13 cellular contexts compared by ENCODE assay signal in the genomic region with DNA sequence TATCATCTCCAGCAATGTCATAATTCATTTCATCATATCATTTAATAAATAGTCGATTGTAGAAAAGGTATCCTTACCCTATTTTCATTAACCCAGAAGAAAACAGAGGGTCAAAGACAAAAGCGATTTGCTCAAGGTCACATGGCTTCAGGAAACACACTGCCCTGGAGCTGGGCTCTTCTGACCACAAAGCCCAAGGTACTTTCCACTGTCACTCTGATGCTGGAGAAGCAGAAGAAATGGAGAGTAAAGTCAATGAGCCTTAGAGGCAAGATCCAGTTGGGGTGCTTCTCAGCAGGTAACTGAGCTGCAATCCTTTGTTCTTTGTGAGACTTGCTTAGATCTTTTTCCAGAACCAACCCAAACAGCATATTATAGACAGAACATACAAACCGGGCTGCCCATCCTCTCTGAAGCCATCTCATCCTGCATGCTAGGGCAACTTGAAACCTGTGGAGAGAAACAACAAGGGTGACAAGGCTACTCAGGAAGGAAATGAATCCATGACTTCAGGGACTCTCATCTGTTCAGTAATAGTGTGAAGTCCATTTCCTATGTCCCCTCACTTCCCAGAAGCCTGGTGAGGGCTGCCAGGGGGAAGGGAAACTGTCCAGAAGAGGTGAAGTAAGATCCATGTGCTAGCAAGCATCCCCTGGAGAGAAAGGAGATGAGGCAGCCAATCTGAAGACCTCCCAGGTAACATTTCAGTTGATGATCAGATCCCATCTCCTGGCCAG.
DNase-seq lines count a peak whose midpoint lies in the region; ATAC-seq and TF ChIP-seq lines count a peak whose summit lies in the region.
"Had no signal": no experiment of that assay in that cellular context is flagged by ENCODE, and none has a peak within 500 bp of the region (broad histone marks: within the 10 kb centered on the region; RNA-seq: fewer than 3 reads in every experiment).

No MANE protein-coding gene starts in this region.

- H3K36me3 Mint-ChIP-seq in MCF 10A (ENCODE audit: insufficient read depth, unreplicated experiment), result peaks cover 6% of the 10 kb centered on the region

- H3K9ac ChIP-seq in muscle layer of colon (ENCODE audit: low read length), result no peak overlapping the region

- BruUV-seq in MCF 10A (replicated peaks; lab: Mats Ljungman, UMichigan), result no TSS peak

- no peaks in the 10 kb centered on the region for H3K27me3 ChIP-seq in muscle layer of colon (ENCODE audit: control insufficient read depth in 1 of 2, insufficient read depth in 2 of 2, low read length in 2 of 2)

- no peaks in the 10 kb centered on the region for H3K9me3 Mint-ChIP-seq in MCF 10A (ENCODE audit: unreplicated experiment)

- CTCF ChIA-PET in MCF 10A (lab: Yijun Ruan, JAX), result no interaction called here

- H3K4me1 ChIP-seq in muscle layer of colon (ENCODE audit: insufficient read depth, low read length), result peaks cover 10% of the 10 kb centered on the region

- peak overlapping the region; percentile 28 for H3K27ac ChIP-seq in muscle layer of colon (ENCODE audit: low read depth, low read length)

- H3K4me3 Mint-ChIP-seq in MCF 10A (ENCODE audit: unreplicated experiment), result no peak overlapping the region

- DNase-seq in Right ventricle myocardium superior (no peak), cardiac septum (ENCODE audit: low spot score) (no peak), MCF 10A (ENCODE audit: unreplicated experiment) (no peak)
- DNase-seq in activated CD8-positive, alpha-beta memory T cell treated with anti-CD3 and anti-CD28 coated beads, Interleukin-2, amount 50 U/mL, for 4 hours, result no peak
- DNase-seq: activated CD4-positive, alpha-beta T cell treated with anti-CD3 and anti-CD28 coated beads for 4 hours; activated naive CD4-positive, alpha-beta T cell treated with Interleukin-2 at 50 U/mL for 16 hours; DMS153; NCI-H82; stimulated activated naive CD8-positive, alpha-beta T cell treated with anti-CD3 and anti-CD28 coated beads, Interleukin-15, Interleukin-2, amounts not matched to agents 100 U/mL and 50 U/mL, for 24 hours had no signal

- POLR2A ChIA-PET in MCF 10A (lab: Yijun Ruan, JAX), result interaction anchor here (0.6 to 1.2 kb wide), 4 partner anchors 25 to 441 kb away, joined by 3 to 4 read pairs (median 3); no protein-coding TSS in a partner anchor

- H3K4me3 ChIP-seq in muscle layer of colon (ENCODE audit: low read depth in 1 of 2, low read length in 2 of 2), result no peak overlapping the region

- peaks cover 7% of the 10 kb centered on the region for H3K4me1 Mint-ChIP-seq in MCF 10A (ENCODE audit: insufficient read depth, unreplicated experiment)

- H3K9me3 ChIP-seq in muscle layer of colon (ENCODE audit: low read length), result peaks cover 5% of the 10 kb centered on the region

- ATAC-seq in Right ventricle myocardium superior (ENCODE audit: poor library complexity) (peak; percentile 13), HG03039 (IDR thresholded peaks at IDR 0.05; ENCODE audit: unreplicated experiment) (no peak), GM21576 (IDR thresholded peaks at IDR 0.05; ENCODE audit: unreplicated experiment) (no peak), GM18517 (IDR thresholded peaks at IDR 0.05; ENCODE audit: unreplicated experiment) (no peak)
- ATAC-seq: stimulated activated naive CD8-positive, alpha-beta T cell treated with anti-CD3 and anti-CD28 coated beads, Interleukin-15, Interleukin-2, amounts not matched to agents 100 U/mL and 50 U/mL, for 24 hours had no signal

- H3K27ac Mint-ChIP-seq in MCF 10A (ENCODE audit: low read depth, unreplicated experiment), result peak overlapping the region; percentile 52

- no peak for TF ChIP-seq CTCF in MCF 10A (IDR thresholded peaks at IDR 0.05; ENCODE audit: unreplicated experiment)

- no peaks in the 10 kb centered on the region for H3K27me3 Mint-ChIP-seq in MCF 10A (ENCODE audit: insufficient read depth, unreplicated experiment)

- intact Hi-C loops in Right ventricle myocardium superior (cut with DNase I) (no loop called here), cardiac septum (cut with DNase I) (loop anchor here (5.0 kb wide), 2 partner anchors 46 to 59 kb away; no protein-coding TSS in a partner anchor), MCF 10A (cut with micrococcal nuclease) (no loop called here)

- H3K36me3 ChIP-seq in muscle layer of colon (ENCODE audit: insufficient read depth, low read length), result no peaks in the 10 kb centered on the region
